Comparison of ENCODE assay signal across 2 cellular contexts in the genomic region with DNA sequence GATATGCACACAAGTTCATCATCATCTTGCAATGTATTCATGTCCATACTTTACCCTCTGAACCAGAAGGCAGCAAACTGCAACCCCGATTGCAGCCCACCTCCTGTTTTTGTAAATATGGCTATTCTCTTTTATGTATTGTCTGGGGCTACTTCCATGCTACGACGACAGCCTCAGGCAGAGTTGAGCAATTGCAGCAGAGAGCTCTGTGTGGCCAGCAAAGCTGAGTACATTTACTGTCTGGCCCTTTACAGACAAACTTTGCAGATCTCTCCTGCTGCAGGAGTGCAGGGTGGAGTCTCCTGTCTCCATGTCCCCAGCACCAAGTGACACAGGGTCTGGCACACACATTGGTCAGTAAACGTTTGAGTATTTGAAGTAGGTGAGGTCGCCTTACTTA.
TF ChIP-seq lines count a peak whose summit lies in the region.

No MANE protein-coding gene starts in this region.

TF ChIP-seq in HEK293, 187 proteins besides CTCF, POLR2A, EP300 and RAD21 (continued from another document):
- TF ChIP-seq, protein P1, sequence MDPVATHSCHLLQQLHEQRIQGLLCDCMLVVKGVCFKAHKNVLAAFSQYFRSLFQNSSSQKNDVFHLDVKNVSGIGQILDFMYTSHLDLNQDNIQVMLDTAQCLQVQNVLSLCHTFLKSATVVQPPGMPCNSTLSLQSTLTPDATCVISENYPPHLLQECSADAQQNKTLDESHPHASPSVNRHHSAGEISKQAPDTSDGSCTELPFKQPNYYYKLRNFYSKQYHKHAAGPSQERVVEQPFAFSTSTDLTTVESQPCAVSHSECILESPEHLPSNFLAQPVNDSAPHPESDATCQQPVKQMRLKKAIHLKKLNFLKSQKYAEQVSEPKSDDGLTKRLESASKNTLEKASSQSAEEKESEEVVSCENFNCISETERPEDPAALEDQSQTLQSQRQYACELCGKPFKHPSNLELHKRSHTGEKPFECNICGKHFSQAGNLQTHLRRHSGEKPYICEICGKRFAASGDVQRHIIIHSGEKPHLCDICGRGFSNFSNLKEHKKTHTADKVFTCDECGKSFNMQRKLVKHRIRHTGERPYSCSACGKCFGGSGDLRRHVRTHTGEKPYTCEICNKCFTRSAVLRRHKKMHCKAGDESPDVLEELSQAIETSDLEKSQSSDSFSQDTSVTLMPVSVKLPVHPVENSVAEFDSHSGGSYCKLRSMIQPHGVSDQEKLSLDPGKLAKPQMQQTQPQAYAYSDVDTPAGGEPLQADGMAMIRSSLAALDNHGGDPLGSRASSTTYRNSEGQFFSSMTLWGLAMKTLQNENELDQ (tag by site-specific recombination; IDR thresholded peaks at IDR 0.05; ENCODE audit: low read depth) = no peak
- TF ChIP-seq ZNF202 (tag by site-specific recombination; IDR thresholded peaks at IDR 0.05; ENCODE audit: borderline replicate concordance) = no peak
- no peak for TF ChIP-seq ZNF571 (tag by site-specific recombination; IDR thresholded peaks at IDR 0.05)
TF ChIP-seq in HEK293: peak in this region for 4.

TF ChIP-seq in liver, 16 proteins besides CTCF, POLR2A, EP300 and RAD21 (continued from another document):
- TF ChIP-seq, protein P2, sequence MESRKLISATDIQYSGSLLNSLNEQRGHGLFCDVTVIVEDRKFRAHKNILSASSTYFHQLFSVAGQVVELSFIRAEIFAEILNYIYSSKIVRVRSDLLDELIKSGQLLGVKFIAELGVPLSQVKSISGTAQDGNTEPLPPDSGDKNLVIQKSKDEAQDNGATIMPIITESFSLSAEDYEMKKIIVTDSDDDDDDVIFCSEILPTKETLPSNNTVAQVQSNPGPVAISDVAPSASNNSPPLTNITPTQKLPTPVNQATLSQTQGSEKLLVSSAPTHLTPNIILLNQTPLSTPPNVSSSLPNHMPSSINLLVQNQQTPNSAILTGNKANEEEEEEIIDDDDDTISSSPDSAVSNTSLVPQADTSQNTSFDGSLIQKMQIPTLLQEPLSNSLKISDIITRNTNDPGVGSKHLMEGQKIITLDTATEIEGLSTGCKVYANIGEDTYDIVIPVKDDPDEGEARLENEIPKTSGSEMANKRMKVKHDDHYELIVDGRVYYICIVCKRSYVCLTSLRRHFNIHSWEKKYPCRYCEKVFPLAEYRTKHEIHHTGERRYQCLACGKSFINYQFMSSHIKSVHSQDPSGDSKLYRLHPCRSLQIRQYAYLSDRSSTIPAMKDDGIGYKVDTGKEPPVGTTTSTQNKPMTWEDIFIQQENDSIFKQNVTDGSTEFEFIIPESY (IDR thresholded peaks at IDR 0.05) = no peak
- no peak for TF ChIP-seq HNF4G (IDR thresholded peaks at IDR 0.05)
